Comparison of ENCODE assay signal across 10 cellular contexts in genomic region chr5:177537389-177538361, GRCh38. TPM values are rescaled to one million over a fixed set of nuclear protein-coding genes. Genes with fewer than 3 reads are reported as not detected.
DNase-seq lines count a peak whose midpoint lies in the region; ATAC-seq and TF ChIP-seq lines count a peak whose summit lies in the region.
"Had no signal": no experiment of that assay in that cellular context is flagged by ENCODE, and none has a peak within 500 bp of the region (broad histone marks: within the 10 kb centered on the region; RNA-seq: fewer than 3 reads in every experiment).

No MANE protein-coding gene starts in this region.

- H3K4me1 ChIP-seq in Panc1 (ENCODE audit: control insufficient read depth, insufficient read depth, low read length) (peaks cover 46% of the 10 kb centered on the region), esophagus muscularis mucosa (peaks cover 45 to 80% (median 57%) of the 10 kb centered on the region in 4 donors)

- TF ChIP-seq CTCF in Panc1 (IDR thresholded peaks at IDR 0.05) (no peak), esophagus muscularis mucosa (IDR thresholded peaks at IDR 0.05) (no peak), neural crest cell (conservative IDR thresholded peaks at IDR 0.05) (no peak)

- no peaks in the 10 kb centered on the region for H3K27me3 Mint-ChIP-seq in neural crest cell (ENCODE audit: low read depth)
- H3K27me3 Mint-ChIP-seq: stimulated activated naive B cell treated with anti-CD40 and anti-IgM and Interleukin-4, amounts not matched to agents 10 μg/mL and 1 μg/mL and 100 μg/mL, for 72 hours had no signal

- TF ChIP-seq POLR2A in esophagus muscularis mucosa (IDR thresholded peaks at IDR 0.05; ENCODE audit: low read depth), result no peak

- in situ Hi-C loops in Panc1 (cut with HindIII; ENCODE audit: low pct_unique_long_range_greater_than_20kb, low sequenced_read_pairs), result no loop called here

- H3K27ac ChIP-seq in Panc1 (ENCODE audit: low read length) (peak overlapping the region; percentile 94), esophagus muscularis mucosa (replicated peaks in 1 of 4) (peak overlapping the region; percentile 75 to 82 (median 80))

- no peaks in the 10 kb centered on the region for H3K9me3 Mint-ChIP-seq in neural crest cell
- H3K9me3 Mint-ChIP-seq: stimulated activated naive B cell treated with anti-CD40 and anti-IgM and Interleukin-4, amounts not matched to agents 10 μg/mL and 1 μg/mL and 100 μg/mL, for 72 hours had no signal

- peak; percentile 84 for DNase-seq in AG08396 (ENCODE audit: low spot score)
- DNase-seq in Panc1 (ENCODE audit: low read depth, low spot score), result no peak
- DNase-seq in esophagus muscularis mucosa (ENCODE audit: extremely low spot score), result no peak
- DNase-seq in neural crest cell (ENCODE audit: low read depth, low spot score), result no peak
- no peak for DNase-seq in NCI-H2227 (lab: John Stamatoyannopoulos, UW; ENCODE audit: unreplicated experiment)
- DNase-seq in hypothalamus (lab: John Stamatoyannopoulos, UW), result no peak
- DNase-seq: NCI-H446 treated with DMSO at 0.1 percent for 48 hours; stimulated activated naive B cell treated with anti-CD40 and anti-IgM and Interleukin-4, amounts not matched to agents 10 μg/mL and 1 μg/mL and 100 μg/mL, for 72 hours had no signal

- H3K4me1 Mint-ChIP-seq in neural crest cell, result no peaks in the 10 kb centered on the region

- peak overlapping the region in 1 of 2 experiments; percentile 12; a peak in 1 of 4 replicates for H3K4me3 ChIP-seq in Panc1 (ENCODE audit: low read depth in 2 of 2, low read length in 2 of 2)
- no peak overlapping the region for H3K4me3 ChIP-seq in esophagus muscularis mucosa

- BruUV-seq in Panc1 (replicated peaks; lab: Mats Ljungman, UMichigan), result no TSS peak

- POLR2A ChIA-PET in Panc1 (lab: Charles Lee), result interaction anchor here (1.0 to 1.1 kb wide), 2 partner anchors 9 kb away, joined by 4 read pairs; no protein-coding TSS in a partner anchor

- H3K9me3 ChIP-seq in Panc1 (ENCODE audit: control insufficient read depth, insufficient read depth, low read depth, low read length) (no peaks in the 10 kb centered on the region), esophagus muscularis mucosa (no peaks in the 10 kb centered on the region)

- TF ChIP-seq EP300 in esophagus muscularis mucosa (IDR thresholded peaks at IDR 0.05), result no peak

- CTCF ChIA-PET in Panc1 (lab: Charles Lee), result interaction anchor here (1.2 kb wide), 1 partner anchor 17 kb away, joined by 3 read pairs; no protein-coding TSS in a partner anchor

- H3K27me3 ChIP-seq in Panc1 (ENCODE audit: control insufficient read depth, insufficient read depth, low read length) (no peaks in the 10 kb centered on the region), esophagus muscularis mucosa (no peaks in the 10 kb centered on the region)

- peak overlapping the region; percentile 73 for H3K27ac Mint-ChIP-seq in neural crest cell (ENCODE audit: unreplicated experiment)
- H3K27ac Mint-ChIP-seq: stimulated activated naive B cell treated with anti-CD40 and anti-IgM and Interleukin-4, amounts not matched to agents 10 μg/mL and 1 μg/mL and 100 μg/mL, for 72 hours had no signal

- peaks cover 2% of the 10 kb centered on the region for H3K36me3 Mint-ChIP-seq in neural crest cell (ENCODE audit: low read depth)

- ATAC-seq in Panc1, result peak; percentile 95
- ATAC-seq in HG02798 (IDR thresholded peaks at IDR 0.05; ENCODE audit: poor library complexity, unreplicated experiment), result no peak
- no peak for ATAC-seq in HG02885 (IDR thresholded peaks at IDR 0.05; ENCODE audit: poor library complexity, unreplicated experiment)
- ATAC-seq: stimulated activated naive B cell treated with anti-CD40 and anti-IgM and Interleukin-4, amounts not matched to agents 10 μg/mL and 1 μg/mL and 100 μg/mL, for 72 hours had no signal

- H3K36me3 ChIP-seq in Panc1 (ENCODE audit: control insufficient read depth, insufficient read depth, low read length), result peaks cover 12% of the 10 kb centered on the region
- peaks cover 3 to 60% (median 41%) of the 10 kb centered on the region in 4 donors for H3K36me3 ChIP-seq in esophagus muscularis mucosa

- intact Hi-C loops in Panc1 (cut with micrococcal nuclease; ENCODE audit: unreplicated experiment), result no loop called here
- intact Hi-C loops in esophagus muscularis mucosa (cut with DNase I), result no loop called here

- WGBS in esophagus muscularis mucosa, result 21% methylated on average over 15 of the region's 15 CpGs

- no peak overlapping the region for H3K4me3 Mint-ChIP-seq in neural crest cell
- H3K4me3 Mint-ChIP-seq: stimulated activated naive B cell treated with anti-CD40 and anti-IgM and Interleukin-4, amounts not matched to agents 10 μg/mL and 1 μg/mL and 100 μg/mL, for 72 hours had no signal

RNA-seq across cellular contexts. Expression of gene FAM193B, which starts 16.7 kb away (rescaled TPM):
- 58.5 TPM for total RNA-seq in Panc1 (2021; ENCODE audit: unreplicated experiment)
- polyA plus RNA-seq in Panc1 (2012; ENCODE audit: insufficient read length), result 47.8 TPM
- total RNA-seq in esophagus muscularis mucosa, result 10 to 100 TPM; 24.4 to 65.6 (median 50.7) TPM
- total RNA-seq in neural crest cell, result 96.3 and 98.4 TPM in 2 replicates

RNA-seq across cellular contexts. Expression of gene DDX41, which starts 20.9 kb away (rescaled TPM):
- total RNA-seq in Panc1 (2021; ENCODE audit: unreplicated experiment), result 111 TPM
- polyA plus RNA-seq in Panc1 (2012; ENCODE audit: insufficient read length), result 259 TPM
- 10 to 100 TPM; 58.1 to 92.1 (median 66.0) TPM for total RNA-seq in esophagus muscularis mucosa
- total RNA-seq in neural crest cell, result 125 and 130 TPM in 2 replicates

RNA-seq across cellular contexts. Expression of gene DOK3, which starts 28.0 kb away (rescaled TPM):
- total RNA-seq in Panc1 (2021; ENCODE audit: unreplicated experiment), result 12.4 TPM
- 11.9 TPM for polyA plus RNA-seq in Panc1 (2012; ENCODE audit: insufficient read length)
- 10 to 100 TPM in 1 of 4 donors, 1 to 10 TPM in 3; 6.7 to 15.2 (median 7.5) TPM for total RNA-seq in esophagus muscularis mucosa
- 10.5 and 11.4 TPM in 2 replicates for total RNA-seq in neural crest cell

RNA-seq across cellular contexts. Expression of gene PDLIM7, which starts 40.3 kb away (rescaled TPM):
- 62.9 TPM for total RNA-seq in Panc1 (2021; ENCODE audit: unreplicated experiment)
- polyA plus RNA-seq in Panc1 (2012; ENCODE audit: insufficient read length), result 56.8 TPM
- 1,000 to 10,000 TPM in 1 of 4 donors, 100 to 1,000 TPM in 3; 316 to 1,085 (median 575) TPM for total RNA-seq in esophagus muscularis mucosa
- 129 and 147 TPM in 2 replicates for total RNA-seq in neural crest cell

RNA-seq across cellular contexts. Expression of gene TMED9, which starts 54.3 kb away (rescaled TPM):
- total RNA-seq in Panc1 (2021; ENCODE audit: unreplicated experiment) (293 TPM), esophagus muscularis mucosa (10 to 100 TPM; 47.3 to 75.7 (median 62.3) TPM), neural crest cell (108 and 113 TPM in 2 replicates)
- 393 TPM for polyA plus RNA-seq in Panc1 (2012; ENCODE audit: insufficient read length)
